ENCODE assay signal across 8 cellular contexts in genomic region chr3:195657475-195658372, GRCh38.
DNase-seq lines count a peak whose midpoint lies in the region; ATAC-seq and TF ChIP-seq lines count a peak whose summit lies in the region.
"Not testable (repeated sequence)": the region's sequence is repeated elsewhere in the genome, so short reads cannot be mapped to it uniquely, and the experiment has no call there.

No MANE protein-coding gene starts in this region.

- not testable (repeated sequence) for H3K27ac ChIP-seq in SJSA1

- H3K9me3 ChIP-seq in SJSA1 (replicated peaks): not testable (repeated sequence)

- not testable (repeated sequence) for H3K36me3 Mint-ChIP-seq in mesothelial cell of epicardium

- H3K36me3 ChIP-seq in SJSA1: not testable (repeated sequence)

- H3K4me1 ChIP-seq in SJSA1 (replicated peaks): not testable (repeated sequence)

- not testable (repeated sequence) for H3K4me1 Mint-ChIP-seq in mesothelial cell of epicardium

- not testable (repeated sequence) for H3K27me3 ChIP-seq in SJSA1 (replicated peaks)

- not testable (repeated sequence) for H3K9me3 Mint-ChIP-seq in mesothelial cell of epicardium

- not testable (repeated sequence) for H3K27me3 Mint-ChIP-seq in mesothelial cell of epicardium (ENCODE audit: low read depth)

- ATAC-seq in GM19372 (IDR thresholded peaks at IDR 0.05; ENCODE audit: low read depth, unreplicated experiment) (peak; percentile 85), HG03103 (IDR thresholded peaks at IDR 0.05; ENCODE audit: low read depth, unreplicated experiment) (peak; percentile 65)

- H3K4me3 ChIP-seq in AG10803 (ENCODE audit: low read length): peak overlapping the region; percentile 66
- H3K4me3 ChIP-seq in SJSA1: not testable (repeated sequence)

- H3K27ac Mint-ChIP-seq in mesothelial cell of epicardium: peak overlapping the region; percentile 78

- not testable (repeated sequence) for TF ChIP-seq CTCF in AG10803 (conservative IDR thresholded peaks at IDR 0.05; ENCODE audit: low read length); mesothelial cell of epicardium (IDR thresholded peaks at IDR 0.05; ENCODE audit: unreplicated experiment)

- DNase-seq in AG10803 (ENCODE audit: low read depth): peak; percentile 62
- peak; percentile 28 to 65 for DNase-seq in SJSA1 (ENCODE audit: low read depth in 1 of 2, low spot score in 2 of 2)
- DNase-seq in activated gamma-delta T cell treated with Interleukin-2 at 50 U/mL for 16 hours: peak; percentile 66
- DNase-seq in fibroblast of gingiva (ENCODE audit: low read depth): peak; percentile 59
- DNase-seq in mesothelial cell of epicardium (ENCODE audit: low spot score in 2 of 2, unreplicated experiment in 2 of 2): peak; percentile 79 to 93
- DNase-seq in stimulated activated CD4-positive, alpha-beta T cell treated with anti-CD3 and anti-CD28 coated beads, Interleukin-1b, Interleukin-23, amount 100 ng/mL, for 4 hours (ENCODE audit: low read depth in 2 of 2): peak; percentile 57 to 85

- H3K4me3 Mint-ChIP-seq in mesothelial cell of epicardium: peak overlapping the region; percentile 80
